Comparison of ENCODE assay signal across 12 cellular contexts in the genomic region with DNA sequence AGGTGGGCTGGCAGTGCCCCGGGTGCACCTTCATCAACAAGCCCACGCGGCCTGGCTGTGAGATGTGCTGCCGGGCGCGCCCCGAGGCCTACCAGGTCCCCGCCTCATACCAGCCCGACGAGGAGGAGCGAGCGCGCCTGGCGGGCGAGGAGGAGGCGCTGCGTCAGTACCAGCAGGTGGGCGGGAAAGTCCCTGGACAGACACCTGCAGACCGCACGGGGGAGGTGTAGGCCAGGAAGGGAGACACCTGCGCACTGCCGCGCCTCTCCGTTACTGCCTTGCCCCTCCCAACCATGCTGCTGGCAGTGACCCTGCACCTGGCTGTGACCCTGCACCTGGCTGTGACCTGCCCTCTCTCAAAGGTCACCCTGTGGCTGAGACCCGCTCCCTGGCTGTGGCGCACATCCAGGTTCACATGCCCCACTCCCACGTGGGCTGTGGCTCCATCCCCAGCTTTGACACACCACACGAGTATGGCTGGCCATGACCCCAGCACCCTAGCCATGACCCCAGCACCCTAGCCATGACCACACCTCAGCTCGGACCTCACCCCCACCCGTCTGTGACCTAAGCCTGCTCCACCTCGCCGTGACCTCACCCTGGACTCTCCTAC. TPM values are rescaled to one million over a fixed set of nuclear protein-coding genes. Genes with fewer than 3 reads are reported as not detected.
A peak's percentile ranks its signal among the peaks of the same experiment; 100 is the strongest.
DNase-seq lines count a peak whose midpoint lies in the region; ATAC-seq lines count a peak whose summit lies in the region.
"Had no signal": no experiment of that assay in that cellular context is flagged by ENCODE, and none has a peak within 500 bp of the region (broad histone marks: within the 10 kb centered on the region; RNA-seq: fewer than 3 reads in every experiment).

No MANE protein-coding gene starts in this region.

- H3K9me3 Mint-ChIP-seq in activated CD4-positive, alpha-beta T cell treated with anti-CD3 and anti-CD28 coated beads for 36 hours (ENCODE audit: low read depth) = no peaks in the 10 kb centered on the region
- no peaks in the 10 kb centered on the region for H3K9me3 Mint-ChIP-seq in activated CD8-positive, alpha-beta T cell treated with anti-CD3 and anti-CD28 coated beads, Interleukin-2, amount 10 ng/mL, durations not matched to agents 7 days and 5 days (ENCODE audit: insufficient read depth)
- H3K9me3 Mint-ChIP-seq: dendritic cell treated with granulocyte-macrophage colony-stimulating factor and Interleukin-4, amounts not matched to agents 40 ng/mL and 50 ng/mL, for 4 days had no signal

- ATAC-seq in activated CD4-positive, alpha-beta T cell treated with anti-CD3 and anti-CD28 coated beads for 36 hours = peak; percentile 17
- ATAC-seq in activated CD8-positive, alpha-beta T cell treated with anti-CD3 and anti-CD28 coated beads, Interleukin-2, amount 10 ng/mL, durations not matched to agents 7 days and 5 days = peak; percentile 29
- ATAC-seq in sciatic nerve = peak; percentile 26
- no peak for ATAC-seq in HG03045 (IDR thresholded peaks at IDR 0.05; ENCODE audit: unreplicated experiment)
- no peak for ATAC-seq in HG02938 (IDR thresholded peaks at IDR 0.05; ENCODE audit: unreplicated experiment)

- no peak overlapping the region for H3K27ac Mint-ChIP-seq in activated CD4-positive, alpha-beta T cell treated with anti-CD3 and anti-CD28 coated beads for 36 hours
- H3K27ac Mint-ChIP-seq in activated CD8-positive, alpha-beta T cell treated with anti-CD3 and anti-CD28 coated beads, Interleukin-2, amount 10 ng/mL, durations not matched to agents 7 days and 5 days = no peak overlapping the region
- H3K27ac Mint-ChIP-seq: dendritic cell treated with granulocyte-macrophage colony-stimulating factor and Interleukin-4, amounts not matched to agents 40 ng/mL and 50 ng/mL, for 4 days had no signal

- peaks cover 62% of the 10 kb centered on the region for H3K36me3 Mint-ChIP-seq in activated CD4-positive, alpha-beta T cell treated with anti-CD3 and anti-CD28 coated beads for 36 hours (ENCODE audit: low read depth)
- H3K36me3 Mint-ChIP-seq in activated CD8-positive, alpha-beta T cell treated with anti-CD3 and anti-CD28 coated beads, Interleukin-2, amount 10 ng/mL, durations not matched to agents 7 days and 5 days (ENCODE audit: low read depth) = peaks cover 59% of the 10 kb centered on the region

- peak; percentile 5 for DNase-seq in activated CD4-positive, alpha-beta T cell treated with anti-CD3 and anti-CD28 coated beads for 36 hours
- no peak for DNase-seq in activated CD4-positive, alpha-beta T cell treated with anti-CD3 and anti-CD28 coated beads, Interleukin-2, amount 50 U/mL, for 1 hour
- DNase-seq in NCI-H2029 treated with DMSO at 0.1 percent for 48 hours (lab: John Stamatoyannopoulos, UW) = peak; percentile 86
- DNase-seq in activated CD8-positive, alpha-beta T cell treated with anti-CD3 and anti-CD28 coated beads, Interleukin-2, amount 10 ng/mL, durations not matched to agents 7 days and 5 days = no peak
- DNase-seq in sciatic nerve (ENCODE audit: low spot score) = no peak
- DNase-seq in NCI-H524 treated with DMSO at 0.1 percent for 48 hours (lab: John Stamatoyannopoulos, UW) = no peak
- DNase-seq: NK-92 treated with Interleukin-12 subunit alpha and Interleukin-12 subunit beta, amount 100 ng/mL, for 24 hours; ovary; stimulated activated CD4-positive, alpha-beta T cell treated with anti-CD3 and anti-CD28 coated beads, Interleukin-4, amount 100 ng/mL, for 1 hour had no signal

- H3K4me3 Mint-ChIP-seq in activated CD4-positive, alpha-beta T cell treated with anti-CD3 and anti-CD28 coated beads for 36 hours = no peak overlapping the region
- no peak overlapping the region for H3K4me3 Mint-ChIP-seq in activated CD8-positive, alpha-beta T cell treated with anti-CD3 and anti-CD28 coated beads, Interleukin-2, amount 10 ng/mL, durations not matched to agents 7 days and 5 days
- H3K4me3 Mint-ChIP-seq: dendritic cell treated with granulocyte-macrophage colony-stimulating factor and Interleukin-4, amounts not matched to agents 40 ng/mL and 50 ng/mL, for 4 days had no signal

- intact Hi-C loops in activated CD4-positive, alpha-beta T cell treated with anti-CD3 and anti-CD28 coated beads for 36 hours (cut with DNase I, micrococcal nuclease) = no loop called here
- intact Hi-C loops in sciatic nerve (cut with DNase I) = no loop called here

- H3K4me1 Mint-ChIP-seq in activated CD4-positive, alpha-beta T cell treated with anti-CD3 and anti-CD28 coated beads for 36 hours = peaks cover 18% of the 10 kb centered on the region
- H3K4me1 Mint-ChIP-seq in activated CD8-positive, alpha-beta T cell treated with anti-CD3 and anti-CD28 coated beads, Interleukin-2, amount 10 ng/mL, durations not matched to agents 7 days and 5 days (ENCODE audit: low read depth) = peaks cover 20% of the 10 kb centered on the region

- POLR2A ChIA-PET in activated CD4-positive, alpha-beta T cell treated with anti-CD3 and anti-CD28 coated beads for 36 hours (lab: Charles Lee) = no interaction called here
- POLR2A ChIA-PET in activated CD8-positive, alpha-beta T cell treated with anti-CD3 and anti-CD28 coated beads, Interleukin-2, amount 10 ng/mL, durations not matched to agents 7 days and 5 days (lab: Charles Lee) = no interaction called here

- CTCF ChIA-PET in activated CD4-positive, alpha-beta T cell treated with anti-CD3 and anti-CD28 coated beads for 36 hours (lab: Charles Lee) = no interaction called here
- CTCF ChIA-PET in activated CD8-positive, alpha-beta T cell treated with anti-CD3 and anti-CD28 coated beads, Interleukin-2, amount 10 ng/mL, durations not matched to agents 7 days and 5 days (lab: Charles Lee) = interaction anchor here (1.1 kb wide), 1 partner anchor 89 kb away, joined by 3 read pairs; no protein-coding TSS in a partner anchor

- no peaks in the 10 kb centered on the region for H3K27me3 Mint-ChIP-seq in activated CD4-positive, alpha-beta T cell treated with anti-CD3 and anti-CD28 coated beads for 36 hours
- no peaks in the 10 kb centered on the region for H3K27me3 Mint-ChIP-seq in activated CD8-positive, alpha-beta T cell treated with anti-CD3 and anti-CD28 coated beads, Interleukin-2, amount 10 ng/mL, durations not matched to agents 7 days and 5 days (ENCODE audit: low read depth)
- H3K27me3 Mint-ChIP-seq: dendritic cell treated with granulocyte-macrophage colony-stimulating factor and Interleukin-4, amounts not matched to agents 40 ng/mL and 50 ng/mL, for 4 days had no signal

RNA-seq across cellular contexts. Expression of gene RBCK1, which starts 11.6 kb away (rescaled TPM):
- total RNA-seq in activated CD4-positive, alpha-beta T cell treated with anti-CD3 and anti-CD28 coated beads for 36 hours = 100 to 1,000 TPM; 130 to 149 TPM
- total RNA-seq in activated CD8-positive, alpha-beta T cell treated with anti-CD3 and anti-CD28 coated beads, Interleukin-2, amount 10 ng/mL, durations not matched to agents 7 days and 5 days = 100 to 1,000 TPM; 135 to 149 TPM
- 72.7 TPM for total RNA-seq in sciatic nerve

RNA-seq across cellular contexts. Expression of gene TRIB3, which starts 39.1 kb away (rescaled TPM):
- total RNA-seq in activated CD4-positive, alpha-beta T cell treated with anti-CD3 and anti-CD28 coated beads for 36 hours = 10 to 100 TPM; 60.9 to 63.0 TPM
- total RNA-seq in activated CD8-positive, alpha-beta T cell treated with anti-CD3 and anti-CD28 coated beads, Interleukin-2, amount 10 ng/mL, durations not matched to agents 7 days and 5 days = 10 to 100 TPM; 32.6 to 32.8 TPM
- total RNA-seq in sciatic nerve = 6.2 TPM

RNA-seq across cellular contexts. Expression of gene TBC1D20, which starts 42.7 kb away (rescaled TPM):
- 10 to 100 TPM; 20.9 to 25.2 TPM for total RNA-seq in activated CD4-positive, alpha-beta T cell treated with anti-CD3 and anti-CD28 coated beads for 36 hours
- total RNA-seq in activated CD8-positive, alpha-beta T cell treated with anti-CD3 and anti-CD28 coated beads, Interleukin-2, amount 10 ng/mL, durations not matched to agents 7 days and 5 days = 10 to 100 TPM; 30.1 to 30.7 TPM
- 32.5 TPM for total RNA-seq in sciatic nerve

Comparison
In these comparisons a context has a peak if more than half of its experiments do, and no peak if none do; other contexts are left out.
1. DNase-seq: peak in activated CD4-positive, alpha-beta T cell treated with anti-CD3 and anti-CD28 coated beads for 36 hours (single experiment) and NCI-H2029 treated with DMSO at 0.1 percent for 48 hours (single experiment); none in activated CD4-positive, alpha-beta T cell treated with anti-CD3 and anti-CD28 coated beads, Interleukin-2, amount 50 U/mL, for 1 hour (single experiment), activated CD8-positive, alpha-beta T cell treated with anti-CD3 and anti-CD28 coated beads, Interleukin-2, amount 10 ng/mL, durations not matched to agents 7 days and 5 days (single experiment), sciatic nerve (single experiment) and NCI-H524 treated with DMSO at 0.1 percent for 48 hours (single experiment).
2. ATAC-seq: peak in activated CD4-positive, alpha-beta T cell treated with anti-CD3 and anti-CD28 coated beads for 36 hours (single experiment), activated CD8-positive, alpha-beta T cell treated with anti-CD3 and anti-CD28 coated beads, Interleukin-2, amount 10 ng/mL, durations not matched to agents 7 days and 5 days (single experiment) and sciatic nerve (single experiment); none in HG03045 (single experiment) and HG02938 (single experiment).